9 cellular contexts compared by ENCODE assay signal in genomic region chr3:165196577-165197561, GRCh38. TPM values are rescaled to one million over a fixed set of nuclear protein-coding genes. Genes with fewer than 3 reads are reported as not detected.
DNase-seq lines count a peak whose midpoint lies in the region; ATAC-seq and TF ChIP-seq lines count a peak whose summit lies in the region.
"Had no signal": no experiment of that assay in that cellular context is flagged by ENCODE, and none has a peak within 500 bp of the region (broad histone marks: within the 10 kb centered on the region; RNA-seq: fewer than 3 reads in every experiment).

No MANE protein-coding gene starts in this region.

- no peak for TF ChIP-seq POLR2A in body of pancreas (IDR thresholded peaks at IDR 0.05)
- no peak for TF ChIP-seq POLR2A in tibial nerve (IDR thresholded peaks at IDR 0.05)
- no peak for TF ChIP-seq POLR2A in GM18505 (IDR thresholded peaks at IDR 0.05; ENCODE audit: borderline replicate concordance, extremely low read depth, insufficient read depth, insufficient read length)

- intact Hi-C loops in heart right ventricle (cut with DNase I) (no loop called here), Right ventricle myocardium superior (cut with DNase I) (no loop called here), body of pancreas (cut with DNase I) (no loop called here)

- H3K4me3 ChIP-seq in heart right ventricle (peak overlapping the region; percentile 15 to 53 (median 42)), body of pancreas (peak overlapping the region; percentile 0 to 3), liver (ENCODE audit: low read depth in 1 of 3, low read length in 3 of 3) (peak overlapping the region; percentile 62 to 89 (median 74)), tibial nerve (peak overlapping the region; percentile 16 to 52 (median 43))

- no peak overlapping the region for H3K9ac ChIP-seq in liver (ENCODE audit: low read depth in 1 of 2, low read length in 2 of 2)

- no peaks in the 10 kb centered on the region for H3K9me3 ChIP-seq in heart right ventricle
- H3K9me3 ChIP-seq in body of pancreas = no peaks in the 10 kb centered on the region
- no peaks in the 10 kb centered on the region for H3K9me3 ChIP-seq in liver (ENCODE audit: control insufficient read depth in 4 of 4, low read length in 3 of 4)
- no peaks in the 10 kb centered on the region for H3K9me3 ChIP-seq in tibial nerve

- peaks cover 5 to 98% (median 90%) of the 10 kb centered on the region in 7 donors for H3K27me3 ChIP-seq in heart right ventricle
- peaks cover 0 to 39% of the 10 kb centered on the region in 2 donors for H3K27me3 ChIP-seq in body of pancreas
- H3K27me3 ChIP-seq in liver (ENCODE audit: control insufficient read depth in 4 of 4, insufficient read depth in 4 of 4, low read length in 3 of 4) = peaks cover 0 to 4% (median 1%) of the 10 kb centered on the region in 4 donors
- H3K27me3 ChIP-seq in tibial nerve = peaks cover 0 to 81% of the 10 kb centered on the region in 2 donors

- H3K36me3 ChIP-seq in heart right ventricle (no peaks in the 10 kb centered on the region), body of pancreas (replicated peaks in 1 of 2; ENCODE audit: insufficient read depth in 1 of 2, low read depth in 2 of 2) (no peaks in the 10 kb centered on the region), liver (ENCODE audit: control insufficient read depth in 4 of 4, insufficient read depth in 3 of 4, low read depth in 1 of 4, low read length in 3 of 4) (no peaks in the 10 kb centered on the region), tibial nerve (no peaks in the 10 kb centered on the region)

- 2 to 4% methylated on average over 50 to 52 of the region's 52 CpGs for WGBS in heart right ventricle, 2 donors
- WGBS in body of pancreas, 2 donors = 4 to 5% methylated on average over 52 of the region's 52 CpGs
- 5% methylated on average over 48 of the region's 52 CpGs for WGBS in liver
- WGBS in tibial nerve, 2 donors = 5 to 6% methylated on average over 50 to 52 of the region's 52 CpGs

- TF ChIP-seq RAD21 in liver (IDR thresholded peaks at IDR 0.05) = no peak

- TF ChIP-seq EP300 in tibial nerve (IDR thresholded peaks at IDR 0.05) = no peak

- H3K27ac ChIP-seq in heart right ventricle = no peak overlapping the region
- H3K27ac ChIP-seq in body of pancreas = no peak overlapping the region
- peak overlapping the region; percentile 20 to 71 for H3K27ac ChIP-seq in liver (ENCODE audit: low read depth in 1 of 2, low read length in 2 of 2)
- no peak overlapping the region for H3K27ac ChIP-seq in tibial nerve

- TF ChIP-seq CTCF in heart right ventricle (IDR thresholded peaks at IDR 0.05) (no peak), body of pancreas (IDR thresholded peaks at IDR 0.05) (peak in 1 of 7 experiments; percentile 12), liver (IDR thresholded peaks at IDR 0.05; ENCODE audit: low read depth, low read length, missing input control) (peak; percentile 16), tibial nerve (IDR thresholded peaks at IDR 0.05) (peak in 1 of 5 experiments; percentile 54)

- DNase-seq in heart right ventricle (no peak), Right ventricle myocardium superior (no peak), body of pancreas (no peak), tibial nerve (ENCODE audit: low spot score in 2 of 2) (no peak)
- DNase-seq: activated B cell treated with CpG ODN at 0.5 μM for 24 hours had no signal

- H3K4me1 ChIP-seq in heart right ventricle (peaks cover 0 to 42% (median 23%) of the 10 kb centered on the region in 9 donors), body of pancreas (peaks cover 41% of the 10 kb centered on the region), liver (ENCODE audit: control insufficient read depth in 4 of 4, insufficient read depth in 4 of 4, low read length in 3 of 4) (peaks cover 0 to 24% (median 20%) of the 10 kb centered on the region in 4 donors), tibial nerve (peaks cover 0 to 52% (median 16%) of the 10 kb centered on the region in 4 donors)

- ATAC-seq in heart right ventricle = peak in 1 of 8 donors; percentile 25
- ATAC-seq in Right ventricle myocardium superior (ENCODE audit: poor library complexity) = no peak
- ATAC-seq in body of pancreas = no peak
- ATAC-seq in HG03571 (IDR thresholded peaks at IDR 0.05; ENCODE audit: unreplicated experiment) = no peak
- ATAC-seq in GM18505 (IDR thresholded peaks at IDR 0.05; ENCODE audit: unreplicated experiment) = no peak
- no peak for ATAC-seq in GM18520 (IDR thresholded peaks at IDR 0.05; ENCODE audit: unreplicated experiment)

TF ChIP-seq in liver, 16 proteins besides CTCF, POLR2A, EP300 and RAD21:
- TF ChIP-seq MAX (IDR thresholded peaks at IDR 0.05) = no peak

RNA-seq across cellular contexts. Expression of gene SLITRK3, which starts 0.7 kb away (rescaled TPM):
- not detected for total RNA-seq in heart right ventricle
- not detected for polyA plus RNA-seq in heart right ventricle
- not detected for total RNA-seq in Right ventricle myocardium superior
- total RNA-seq in body of pancreas = not detected
- total RNA-seq in liver = under 1 TPM; 0.05 to 0.92 TPM
- polyA plus RNA-seq in liver = 1 to 10 TPM; 2.8 to 4.2 TPM
- not detected for total RNA-seq in tibial nerve
- total RNA-seq: activated B cell treated with CpG ODN at 0.5 μM for 24 hours had no signal

Comparison
In these comparisons a context has a peak if more than half of its experiments do, and no peak if none do; other contexts are left out.
1. H3K27ac ChIP-seq: peak in liver (2 of 2); none in heart right ventricle (0 of 10), body of pancreas (0 of 4) and tibial nerve (0 of 4).
2. H3K4me3 ChIP-seq: peak in every context shown above with its lines; median percentile 74 in liver; 43 in tibial nerve; 42 in heart right ventricle; 2 in body of pancreas.